22 cellular contexts compared by ENCODE assay signal in the genomic region with DNA sequence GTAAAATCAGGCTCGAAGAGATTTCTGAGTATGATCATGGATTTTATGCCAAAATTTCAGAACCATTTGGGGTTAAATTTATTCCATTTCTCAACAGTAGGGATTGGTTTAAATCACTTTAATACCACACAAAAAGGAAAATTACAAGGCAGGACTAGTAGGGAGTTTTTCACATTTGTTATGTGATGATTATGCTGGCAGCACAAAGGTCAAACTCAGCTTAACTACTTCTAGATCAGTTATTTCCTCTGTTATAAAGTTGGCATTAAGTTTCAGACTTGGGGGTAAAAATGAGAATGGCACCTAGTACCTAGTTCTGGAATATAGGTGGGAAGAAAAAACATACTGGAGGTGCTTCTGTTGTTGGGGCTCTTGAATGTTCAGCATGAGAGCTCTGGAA.
"Had no signal": no experiment of that assay in that cellular context is flagged by ENCODE, and none has a peak within 500 bp of the region (broad histone marks: within the 10 kb centered on the region; RNA-seq: fewer than 3 reads in every experiment).

No MANE protein-coding gene starts in this region.

- H3K9me3 ChIP-seq: esophagus squamous epithelium, gastroesophageal sphincter, spleen, tibial artery, upper lobe of right lung, vagina had no signal

- H3K36me3 Mint-ChIP-seq: natural killer cell had no signal

- H3K27me3 Mint-ChIP-seq: dendritic cell treated with granulocyte-macrophage colony-stimulating factor and Interleukin-4, amounts not matched to agents 40 ng/mL and 50 ng/mL, for 4 days; stimulated activated memory B cell treated with anti-CD40 and anti-IgM and Interleukin-4, amounts not matched to agents 10 μg/mL and 1 μg/mL and 100 μg/mL, for 72 hours; stimulated activated naive CD8-positive, alpha-beta T cell treated with anti-CD3 and anti-CD28 coated beads, Interleukin-15, Interleukin-2, amounts not matched to agents 100 ng/mL and 50 ng/mL, for 24 hours had no signal

- H3K4me1 Mint-ChIP-seq: neural crest cell had no signal

- H3K4me3 ChIP-seq: esophagus squamous epithelium, gastroesophageal sphincter, spleen, tibial artery, upper lobe of right lung, vagina had no signal

- H3K9me3 Mint-ChIP-seq: dendritic cell treated with granulocyte-macrophage colony-stimulating factor and Interleukin-4, amounts not matched to agents 40 ng/mL and 50 ng/mL, for 4 days; immature natural killer cell; natural killer cell; stimulated activated memory B cell treated with anti-CD40 and anti-IgM and Interleukin-4, amounts not matched to agents 10 μg/mL and 1 μg/mL and 100 μg/mL, for 72 hours; stimulated activated naive CD8-positive, alpha-beta T cell treated with anti-CD3 and anti-CD28 coated beads, Interleukin-15, Interleukin-2, amounts not matched to agents 100 ng/mL and 50 ng/mL, for 24 hours had no signal

- ATAC-seq: gastroesophageal sphincter; left ventricle myocardium superior; natural killer cell; right cardiac atrium; stimulated activated memory B cell treated with anti-CD40 and anti-IgM and Interleukin-4, amounts not matched to agents 10 μg/mL and 1 μg/mL and 100 μg/mL, for 72 hours; upper lobe of right lung had no signal

- H3K27me3 ChIP-seq: esophagus squamous epithelium, gastroesophageal sphincter, spleen, tibial artery, upper lobe of right lung, vagina had no signal

- FAIRE-seq: keratinocyte had no signal

- H3K36me3 ChIP-seq: tibial artery, upper lobe of right lung, vagina had no signal

- H3K27ac Mint-ChIP-seq: dendritic cell treated with granulocyte-macrophage colony-stimulating factor and Interleukin-4, amounts not matched to agents 40 ng/mL and 50 ng/mL, for 4 days; natural killer cell; stimulated activated memory B cell treated with anti-CD40 and anti-IgM and Interleukin-4, amounts not matched to agents 10 μg/mL and 1 μg/mL and 100 μg/mL, for 72 hours; stimulated activated naive CD8-positive, alpha-beta T cell treated with anti-CD3 and anti-CD28 coated beads, Interleukin-15, Interleukin-2, amounts not matched to agents 100 ng/mL and 50 ng/mL, for 24 hours had no signal

- H3K27ac ChIP-seq: esophagus squamous epithelium, gastroesophageal sphincter, tibial artery, upper lobe of right lung, vagina had no signal

- DNase-seq: esophagus squamous epithelium; foreskin fibroblast; glutamatergic neuron; immature natural killer cell; left ventricle myocardium superior; mesendoderm; natural killer cell; posterior cingulate gyrus; right cardiac atrium; spleen; stimulated activated CD4-positive, alpha-beta T cell treated with anti-CD3 and anti-CD28 coated beads, Interleukin-15, amount 100 ng/mL, for 24 hours; stimulated activated CD4-positive, alpha-beta T cell treated with anti-CD3 and anti-CD28 coated beads, Interleukin-1b, Interleukin-23, amount 100 ng/mL, for 48 hours; stimulated activated CD4-positive, alpha-beta T cell treated with anti-CD3 and anti-CD28 coated beads, Interleukin-4, amount 100 ng/mL, for 24 hours; tibial artery; upper lobe of right lung had no signal

- H3K4me3 Mint-ChIP-seq: dendritic cell treated with granulocyte-macrophage colony-stimulating factor and Interleukin-4, amounts not matched to agents 40 ng/mL and 50 ng/mL, for 4 days; immature natural killer cell; natural killer cell; neural crest cell; stimulated activated memory B cell treated with anti-CD40 and anti-IgM and Interleukin-4, amounts not matched to agents 10 μg/mL and 1 μg/mL and 100 μg/mL, for 72 hours had no signal
